Comparison of ENCODE assay signal across 2 cellular contexts in the genomic region with DNA sequence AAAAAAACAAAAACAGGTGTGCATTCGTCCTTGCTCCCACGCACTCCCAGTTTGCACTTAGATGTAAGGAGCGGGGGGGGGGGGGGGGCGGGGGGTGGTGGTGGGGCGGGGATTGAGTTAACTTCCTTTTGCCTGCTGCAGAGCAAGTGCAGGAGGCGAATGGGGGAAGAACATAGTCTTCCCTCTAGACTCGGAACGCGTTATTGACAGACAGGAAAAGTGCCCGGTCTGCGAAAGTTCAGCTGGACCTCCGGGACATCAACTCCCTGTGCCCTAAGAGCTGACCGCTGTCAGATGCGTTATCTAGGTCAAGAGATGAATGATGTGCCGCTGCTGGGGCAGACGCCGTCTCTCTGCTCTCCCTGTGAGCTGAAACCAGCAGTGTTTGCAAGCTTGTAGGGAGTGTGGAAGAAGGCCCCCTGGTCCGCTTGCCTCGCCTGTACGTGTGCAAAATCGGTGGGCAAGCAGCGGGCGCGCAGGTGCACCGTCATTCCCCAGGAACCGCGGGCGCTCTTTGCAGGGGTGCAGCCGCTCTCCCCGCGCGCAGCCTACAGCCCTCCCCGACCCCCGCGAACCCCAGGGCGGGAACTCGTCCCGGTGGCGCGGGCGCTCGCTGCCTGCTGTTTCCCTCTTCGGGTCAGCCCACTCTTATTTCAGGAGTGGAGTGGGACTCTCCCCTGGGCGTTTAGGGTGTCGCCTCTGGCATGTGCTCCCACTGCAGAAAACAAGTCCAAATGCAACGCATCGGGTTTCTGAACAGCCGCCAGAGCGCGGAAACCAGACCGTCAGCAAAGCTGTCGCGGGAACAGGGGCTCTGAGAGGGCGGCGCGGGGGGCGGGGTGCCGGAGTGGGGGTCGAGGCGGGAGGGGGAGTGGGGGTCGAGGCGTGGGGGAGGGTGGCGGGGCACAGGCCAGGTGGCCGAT.
A peak's percentile ranks its signal among the peaks of the same experiment; 100 is the strongest.
TF ChIP-seq lines count a peak whose summit lies in the region.

No MANE protein-coding gene starts in this region.

TF ChIP-seq in SK-N-SH, 30 proteins besides CTCF, POLR2A, EP300 and RAD21 (continued from another document):
- peak; percentile 31; the same call in 1 of the 2 replicates for TF ChIP-seq PBX3 (IDR thresholded peaks at IDR 0.05)
TF ChIP-seq in SK-N-SH: peak in this region for 1.

TF ChIP-seq in SK-N-SH treated with all-trans-retinoic acid at 6 μM for 48 hours, 23 proteins besides CTCF, POLR2A, EP300 and RAD21 (continued from another document):
- TF ChIP-seq, protein P1, sequence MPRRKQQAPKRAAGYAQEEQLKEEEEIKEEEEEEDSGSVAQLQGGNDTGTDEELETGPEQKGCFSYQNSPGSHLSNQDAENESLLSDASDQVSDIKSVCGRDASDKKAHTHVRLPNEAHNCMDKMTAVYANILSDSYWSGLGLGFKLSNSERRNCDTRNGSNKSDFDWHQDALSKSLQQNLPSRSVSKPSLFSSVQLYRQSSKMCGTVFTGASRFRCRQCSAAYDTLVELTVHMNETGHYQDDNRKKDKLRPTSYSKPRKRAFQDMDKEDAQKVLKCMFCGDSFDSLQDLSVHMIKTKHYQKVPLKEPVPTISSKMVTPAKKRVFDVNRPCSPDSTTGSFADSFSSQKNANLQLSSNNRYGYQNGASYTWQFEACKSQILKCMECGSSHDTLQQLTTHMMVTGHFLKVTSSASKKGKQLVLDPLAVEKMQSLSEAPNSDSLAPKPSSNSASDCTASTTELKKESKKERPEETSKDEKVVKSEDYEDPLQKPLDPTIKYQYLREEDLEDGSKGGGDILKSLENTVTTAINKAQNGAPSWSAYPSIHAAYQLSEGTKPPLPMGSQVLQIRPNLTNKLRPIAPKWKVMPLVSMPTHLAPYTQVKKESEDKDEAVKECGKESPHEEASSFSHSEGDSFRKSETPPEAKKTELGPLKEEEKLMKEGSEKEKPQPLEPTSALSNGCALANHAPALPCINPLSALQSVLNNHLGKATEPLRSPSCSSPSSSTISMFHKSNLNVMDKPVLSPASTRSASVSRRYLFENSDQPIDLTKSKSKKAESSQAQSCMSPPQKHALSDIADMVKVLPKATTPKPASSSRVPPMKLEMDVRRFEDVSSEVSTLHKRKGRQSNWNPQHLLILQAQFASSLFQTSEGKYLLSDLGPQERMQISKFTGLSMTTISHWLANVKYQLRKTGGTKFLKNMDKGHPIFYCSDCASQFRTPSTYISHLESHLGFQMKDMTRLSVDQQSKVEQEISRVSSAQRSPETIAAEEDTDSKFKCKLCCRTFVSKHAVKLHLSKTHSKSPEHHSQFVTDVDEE (CRISPR knock-in tag; IDR thresholded peaks at IDR 0.05): no peak
- no peak for TF ChIP-seq ARNTL (CRISPR knock-in tag; IDR thresholded peaks at IDR 0.05; ENCODE audit: borderline replicate concordance, low read depth)
- TF ChIP-seq TCF4 (CRISPR knock-in tag; IDR thresholded peaks at IDR 0.05; ENCODE audit: borderline replicate concordance): no peak
- TF ChIP-seq PATZ1 (CRISPR knock-in tag; IDR thresholded peaks at IDR 0.05; ENCODE audit: borderline replicate concordance): no peak
- no peak for TF ChIP-seq BACH2 (CRISPR knock-in tag; IDR thresholded peaks at IDR 0.05; ENCODE audit: borderline replicate concordance)
- no peak for TF ChIP-seq ZFP30 (CRISPR knock-in tag; IDR thresholded peaks at IDR 0.05)
- TF ChIP-seq CSDC2 (CRISPR knock-in tag; IDR thresholded peaks at IDR 0.05): no peak
- no peak for TF ChIP-seq ESRRG (CRISPR knock-in tag; IDR thresholded peaks at IDR 0.05)
- no peak for TF ChIP-seq ZNF8 (CRISPR knock-in tag; IDR thresholded peaks at IDR 0.05)
- no peak for TF ChIP-seq OSR1 (CRISPR knock-in tag; IDR thresholded peaks at IDR 0.05)
- TF ChIP-seq TOX (CRISPR knock-in tag; IDR thresholded peaks at IDR 0.05; ENCODE audit: borderline replicate concordance): no peak
- TF ChIP-seq SNAI2 (CRISPR knock-in tag; IDR thresholded peaks at IDR 0.05): no peak
- TF ChIP-seq PPARA (CRISPR knock-in tag; IDR thresholded peaks at IDR 0.05; ENCODE audit: borderline replicate concordance): no peak
- TF ChIP-seq ISL1 (CRISPR knock-in tag; IDR thresholded peaks at IDR 0.05): no peak
- no peak for TF ChIP-seq CREB5 (CRISPR knock-in tag; IDR thresholded peaks at IDR 0.05; ENCODE audit: low read depth)
- TF ChIP-seq CSRNP3 (CRISPR knock-in tag; IDR thresholded peaks at IDR 0.05): no peak
- TF ChIP-seq ZNF565 (CRISPR knock-in tag; conservative IDR thresholded peaks at IDR 0.05; ENCODE audit: low read depth): no peak
- no peak for TF ChIP-seq RARB (CRISPR knock-in tag; IDR thresholded peaks at IDR 0.05)
- no peak for TF ChIP-seq POU6F1 (CRISPR knock-in tag; IDR thresholded peaks at IDR 0.05; ENCODE audit: borderline replicate concordance, low read depth)
TF ChIP-seq in SK-N-SH treated with all-trans-retinoic acid at 6 μM for 48 hours: peak in this region for 0.
